Comparison of ENCODE assay signal across 8 cellular contexts in genomic region chr6:89353118-89353556, GRCh38. TPM values are rescaled to one million over a fixed set of nuclear protein-coding genes. Genes with fewer than 3 reads are reported as not detected.
A peak's percentile ranks its signal among the peaks of the same experiment; 100 is the strongest.
DNase-seq lines count a peak whose midpoint lies in the region; ATAC-seq and TF ChIP-seq lines count a peak whose summit lies in the region.

No MANE protein-coding gene starts in this region.

- H3K4me2 ChIP-seq in trophoblast cell (ENCODE audit: low read length): peak overlapping the region; percentile 68

- H3K79me1 ChIP-seq in trophoblast cell (ENCODE audit: low read length): peaks cover 35% of the 10 kb centered on the region

- H3K9me3 ChIP-seq in ES-I3 (ENCODE audit: control insufficient read depth, insufficient read depth, low read length) (no peaks in the 10 kb centered on the region), trophoblast cell (ENCODE audit: insufficient read depth, low read depth, low read length) (no peaks in the 10 kb centered on the region)

- H3K9me3 Mint-ChIP-seq in T-helper 1 cell treated with Interleukin-12 subunit alpha and Interleukin-12 subunit beta and Interleukin-4 antibody, amounts not matched to agents 30 μg/mL and 1 μg/mL, for 36 hours: no peaks in the 10 kb centered on the region

- peak overlapping the region; percentile 96 for H4K8ac ChIP-seq in trophoblast cell (ENCODE audit: low read depth, low read length)

- H3K4me3 ChIP-seq in fibroblast of the aortic adventitia (ENCODE audit: low read depth, low read length) (peak overlapping the region; percentile 91), trophoblast cell (ENCODE audit: low read depth, low read length) (peak overlapping the region; percentile 91)

- peak overlapping the region; percentile 99 for H2AK5ac ChIP-seq in trophoblast cell (ENCODE audit: low read length)

- H3K4me1 ChIP-seq in ES-I3 (ENCODE audit: insufficient read depth, low read length) (peaks cover 10% of the 10 kb centered on the region), trophoblast cell (ENCODE audit: control insufficient read depth in 1 of 2, insufficient read depth in 2 of 2, low read length in 2 of 2) (peaks cover 13% of the 10 kb centered on the region in 2 experiments)

- peaks cover 2% of the 10 kb centered on the region for H3K36me3 Mint-ChIP-seq in T-helper 1 cell treated with Interleukin-12 subunit alpha and Interleukin-12 subunit beta and Interleukin-4 antibody, amounts not matched to agents 30 μg/mL and 1 μg/mL, for 36 hours (ENCODE audit: low read depth)

- H3K27ac Mint-ChIP-seq in T-helper 1 cell treated with Interleukin-12 subunit alpha and Interleukin-12 subunit beta and Interleukin-4 antibody, amounts not matched to agents 30 μg/mL and 1 μg/mL, for 36 hours: peak overlapping the region; percentile 78

- H2BK120ac ChIP-seq in trophoblast cell (ENCODE audit: insufficient read depth, low read length, poor library complexity): peak overlapping the region; percentile 98

- H3K79me2 ChIP-seq in trophoblast cell (ENCODE audit: control insufficient read depth, insufficient read depth, low read length, poor library complexity): peaks cover 27% of the 10 kb centered on the region

- no peaks in the 10 kb centered on the region for H3K27me3 Mint-ChIP-seq in T-helper 1 cell treated with Interleukin-12 subunit alpha and Interleukin-12 subunit beta and Interleukin-4 antibody, amounts not matched to agents 30 μg/mL and 1 μg/mL, for 36 hours (ENCODE audit: low read depth)

- peak overlapping the region; percentile 98 for H3K14ac ChIP-seq in trophoblast cell (ENCODE audit: low read length)

- H3K36me3 ChIP-seq in ES-I3 (ENCODE audit: insufficient read depth, low read length) (no peaks in the 10 kb centered on the region), trophoblast cell (ENCODE audit: control insufficient read depth in 1 of 2, insufficient read depth in 2 of 2, low read length in 2 of 2) (peaks cover 0 to 2% of the 10 kb centered on the region in 2 experiments)

- peak overlapping the region; percentile 67 for H3K4me3 Mint-ChIP-seq in T-helper 1 cell treated with Interleukin-12 subunit alpha and Interleukin-12 subunit beta and Interleukin-4 antibody, amounts not matched to agents 30 μg/mL and 1 μg/mL, for 36 hours

- H2AFZ ChIP-seq in trophoblast cell (ENCODE audit: insufficient read depth, low read length, poor library complexity): peak overlapping the region; percentile 92

- H3K18ac ChIP-seq in trophoblast cell (ENCODE audit: low read length): peak overlapping the region; percentile 81

- peak overlapping the region; percentile 96 for H4K12ac ChIP-seq in trophoblast cell (ENCODE audit: low read depth, low read length)

- DNase-seq in fibroblast of the aortic adventitia (ENCODE audit: low read depth): no peak
- DNase-seq in trophoblast cell: no peak
- no peak for DNase-seq in NCI-H524 treated with DMSO at 0.1 percent for 48 hours (lab: John Stamatoyannopoulos, UW)
- no peak for DNase-seq in medulla oblongata (ENCODE audit: extremely low spot score)
- DNase-seq in COLO829 (ENCODE audit: low spot score): no peak

- H2BK5ac ChIP-seq in trophoblast cell (ENCODE audit: low read depth, low read length, poor library complexity): peak overlapping the region; percentile 98

- peak overlapping the region; percentile 61 for H2BK12ac ChIP-seq in trophoblast cell (ENCODE audit: low read length)

- peaks cover 67% of the 10 kb centered on the region for H3K4me1 Mint-ChIP-seq in T-helper 1 cell treated with Interleukin-12 subunit alpha and Interleukin-12 subunit beta and Interleukin-4 antibody, amounts not matched to agents 30 μg/mL and 1 μg/mL, for 36 hours (ENCODE audit: low read depth)

- H3K27ac ChIP-seq in trophoblast cell (ENCODE audit: low read depth, low read length): peak overlapping the region; percentile 98

- no peak for TF ChIP-seq CTCF in fibroblast of the aortic adventitia (IDR thresholded peaks at IDR 0.05; ENCODE audit: insufficient read depth, low read length)

- no peak for ATAC-seq in GM19455 (IDR thresholded peaks at IDR 0.05; ENCODE audit: unreplicated experiment)

- no peak overlapping the region for H3K23ac ChIP-seq in trophoblast cell (ENCODE audit: low read length)

- no peaks in the 10 kb centered on the region for H3K27me3 ChIP-seq in trophoblast cell (ENCODE audit: insufficient read depth, low read length)

- H3K9ac ChIP-seq in ES-I3 (ENCODE audit: low read depth, low read length) (peak overlapping the region; percentile 91), trophoblast cell (ENCODE audit: low read length) (peak overlapping the region; percentile 84)

- WGBS in trophoblast cell (ENCODE audit: extremely low coverage, insufficient coverage, insufficient read length): no CpG with 5 or more reads among the region's 27 CpGs

- peak overlapping the region; percentile 99 for H3K4ac ChIP-seq in trophoblast cell (ENCODE audit: low read depth, low read length)

- peak overlapping the region; percentile 93 for H4K91ac ChIP-seq in trophoblast cell (ENCODE audit: low read depth, low read length)

RNA-seq across cellular contexts. Expression of gene UBE2J1, which starts 0.6 kb away (rescaled TPM):
- total RNA-seq in fibroblast of the aortic adventitia (ENCODE audit: low replicate concordance): 23.1 and 50.9 TPM in 2 replicates
- 177 and 178 TPM in 2 replicates for polyA plus RNA-seq in trophoblast cell (2013)

RNA-seq across cellular contexts. Expression of gene GABRR2, which starts 38.0 kb away (rescaled TPM):
- 0.09 TPM in 1 of 2 replicates, not detected in the other for total RNA-seq in fibroblast of the aortic adventitia (ENCODE audit: low replicate concordance)
- polyA plus RNA-seq in trophoblast cell (2013): 1.9 and 2.1 TPM in 2 replicates

RNA-seq across cellular contexts. Expression of gene RRAGD, which starts 58.9 kb away (rescaled TPM):
- 1.4 and 15.1 TPM in 2 replicates for total RNA-seq in fibroblast of the aortic adventitia (ENCODE audit: low replicate concordance)
- 0.85 and 1.0 TPM in 2 replicates for polyA plus RNA-seq in trophoblast cell (2013)
